16 cellular contexts compared by ENCODE assay signal in genomic region chr2:71603851-71604708, GRCh38.
DNase-seq lines count a peak whose midpoint lies in the region; ATAC-seq, FAIRE-seq and TF ChIP-seq lines count a peak whose summit lies in the region.
"Had no signal": no experiment of that assay in that cellular context is flagged by ENCODE, and none has a peak within 500 bp of the region (broad histone marks: within the 10 kb centered on the region; RNA-seq: fewer than 3 reads in every experiment).

No MANE protein-coding gene starts in this region.

- H3K9ac ChIP-seq in BLaER1, result no peak overlapping the region

- no peaks in the 10 kb centered on the region for H3K9me3 Mint-ChIP-seq in WTC11
- H3K9me3 Mint-ChIP-seq: activated naive CD8-positive, alpha-beta T cell treated with anti-CD3 and anti-CD28 coated beads for 36 hours had no signal

- intact Hi-C loops in heart left ventricle (cut with DNase I), result loop anchor here in 2 of 10 donors (5.0 to 10.0 kb wide), 2 partner anchors 57 to 59 kb away; no protein-coding TSS in a partner anchor
- intact Hi-C loops in posterior cingulate gyrus (cut with DNase I), result loop anchor here (10.0 kb wide), 1 partner anchor 541 kb away; the partner anchor contains the start of gene CYP26B1

- no peak overlapping the region for H3K27ac ChIP-seq in BLaER1
- H3K27ac ChIP-seq in heart left ventricle, result peak overlapping the region in 11 of 12 donors; percentile 20 to 83 (median 58)

- H3K4me1 ChIP-seq in BLaER1 (peaks cover 82% of the 10 kb centered on the region), heart left ventricle (peaks cover 7 to 43% (median 22%) of the 10 kb centered on the region in 12 donors)

- no peak for FAIRE-seq in RCC 7860 (lab: Jason Lieb, UNC)
- FAIRE-seq: HTR-8/SVneo had no signal

- CTCF ChIA-PET in WTC11 (lab: Charles Lee), result interaction anchor here (0.9 to 1.6 kb wide), 4 partner anchors 15 to 194 kb away, joined by 3 to 6 read pairs (median 4); no protein-coding TSS in a partner anchor

- POLR2A ChIA-PET in WTC11 (lab: Charles Lee), result no interaction called here

- peaks cover 29% of the 10 kb centered on the region for H4K20me1 ChIP-seq in BLaER1

- no peaks in the 10 kb centered on the region for H3K36me3 Mint-ChIP-seq in WTC11
- H3K36me3 Mint-ChIP-seq: activated naive CD8-positive, alpha-beta T cell treated with anti-CD3 and anti-CD28 coated beads for 36 hours had no signal

- TF ChIP-seq CTCF in WTC11 (IDR thresholded peaks at IDR 0.05) (no peak), heart left ventricle (IDR thresholded peaks at IDR 0.05) (peak in 1 of 12 donors; percentile 14)

- H3K4me2 ChIP-seq in BLaER1, result peak overlapping the region; percentile 80

- H3K4me1 Mint-ChIP-seq in WTC11, result peaks cover 24% of the 10 kb centered on the region

- TF ChIP-seq POLR2A in heart left ventricle (IDR thresholded peaks at IDR 0.05), result no peak

- no peak overlapping the region for H3K27ac Mint-ChIP-seq in WTC11

- H3K36me3 ChIP-seq in BLaER1 (no peaks in the 10 kb centered on the region), heart left ventricle (peaks cover 0 to 28% (median 11%) of the 10 kb centered on the region in 9 donors)

- no peaks in the 10 kb centered on the region for H3K9me3 ChIP-seq in BLaER1
- no peaks in the 10 kb centered on the region for H3K9me3 ChIP-seq in heart left ventricle

- 0 out of 2 replicates have a peak, but pooled peaks cover 2% of the 10 kb centered on the region for H3K27me3 Mint-ChIP-seq in WTC11 (ENCODE audit: low read depth)

- DNase-seq in WTC11 (ENCODE audit: low spot score) (peak; percentile 12), heart left ventricle (peak in 4 of 5 donors; percentile 7 to 55 (median 12)), posterior cingulate gyrus (peak in 7 of 10 donors; percentile 1 to 84 (median 19)), RCC 7860 (ENCODE audit: low spot score) (no peak), anterior cingulate cortex (lab: John Stamatoyannopoulos, UW) (no peak)
- DNase-seq: C1 segment of cervical spinal cord, HCEC 1CT, NCI-H1092, NCI-H446 treated with DMSO at 0.1 percent for 48 hours, RPMI8226, T-helper 9 cell had no signal

- peaks cover 5% of the 10 kb centered on the region; the same call in 1 of the 2 replicates for H3K27me3 ChIP-seq in BLaER1
- H3K27me3 ChIP-seq in heart left ventricle, result no peaks in the 10 kb centered on the region

- 66 to 77% (median 71%) methylated on average over 8 to 9 of the region's 9 CpGs for WGBS in heart left ventricle, 4 donors

- H3K4me3 Mint-ChIP-seq in WTC11, result no peak overlapping the region
- H3K4me3 Mint-ChIP-seq: activated naive CD8-positive, alpha-beta T cell treated with anti-CD3 and anti-CD28 coated beads for 36 hours had no signal

- ATAC-seq in WTC11, result no peak; the same call in 1 of the 2 replicates
- ATAC-seq in heart left ventricle, result no peak
- ATAC-seq in GM18873 (IDR thresholded peaks at IDR 0.05; ENCODE audit: low FRiP score, unreplicated experiment), result no peak
- ATAC-seq in GM21360 (IDR thresholded peaks at IDR 0.05; ENCODE audit: unreplicated experiment), result no peak

- H3K4me3 ChIP-seq in BLaER1 (no peak overlapping the region), heart left ventricle (peak overlapping the region in 1 of 12 donors; percentile 7)

TF ChIP-seq in WTC11, 78 proteins besides CTCF, POLR2A, EP300 and RAD21:
- TF ChIP-seq, protein P1, sequence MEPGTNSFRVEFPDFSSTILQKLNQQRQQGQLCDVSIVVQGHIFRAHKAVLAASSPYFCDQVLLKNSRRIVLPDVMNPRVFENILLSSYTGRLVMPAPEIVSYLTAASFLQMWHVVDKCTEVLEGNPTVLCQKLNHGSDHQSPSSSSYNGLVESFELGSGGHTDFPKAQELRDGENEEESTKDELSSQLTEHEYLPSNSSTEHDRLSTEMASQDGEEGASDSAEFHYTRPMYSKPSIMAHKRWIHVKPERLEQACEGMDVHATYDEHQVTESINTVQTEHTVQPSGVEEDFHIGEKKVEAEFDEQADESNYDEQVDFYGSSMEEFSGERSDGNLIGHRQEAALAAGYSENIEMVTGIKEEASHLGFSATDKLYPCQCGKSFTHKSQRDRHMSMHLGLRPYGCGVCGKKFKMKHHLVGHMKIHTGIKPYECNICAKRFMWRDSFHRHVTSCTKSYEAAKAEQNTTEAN (CRISPR knock-in tag; IDR thresholded peaks at IDR 0.05), result no peak
- no peak for TF ChIP-seq JUN (CRISPR knock-in tag; IDR thresholded peaks at IDR 0.05)
- no peak for TF ChIP-seq ZNF425 (CRISPR knock-in tag; conservative IDR thresholded peaks at IDR 0.05)
- TF ChIP-seq SMAD4 (CRISPR knock-in tag; IDR thresholded peaks at IDR 0.05), result no peak
- no peak for TF ChIP-seq ZBTB21 (CRISPR knock-in tag; IDR thresholded peaks at IDR 0.05; ENCODE audit: borderline replicate concordance)
- no peak for TF ChIP-seq ZNF671 (CRISPR knock-in tag; IDR thresholded peaks at IDR 0.05)
- no peak for TF ChIP-seq PREB (CRISPR knock-in tag; IDR thresholded peaks at IDR 0.05; ENCODE audit: borderline replicate concordance)

Comparison
In these comparisons a context has a peak if more than half of its experiments do, and no peak if none do; other contexts are left out.
1. DNase-seq: peak in WTC11 (single experiment), heart left ventricle (4 of 5) and posterior cingulate gyrus (7 of 10); none in RCC 7860 (single experiment) and anterior cingulate cortex (0 of 58).